ENCODE assay signal across 20 cellular contexts in genomic region chr6:13682346-13682745, GRCh38.
"Had no signal": no experiment of that assay in that cellular context is flagged by ENCODE, and none has a peak within 500 bp of the region (broad histone marks: within the 10 kb centered on the region; RNA-seq: fewer than 3 reads in every experiment).

No MANE protein-coding gene starts in this region.

- H3K4me3 ChIP-seq: ascending aorta, coronary artery, gastrocnemius medialis, lung, testis, upper lobe of left lung had no signal

- H3K9me3 ChIP-seq: gastrocnemius medialis, testis had no signal

- ATAC-seq: esophagus mucosa, gastrocnemius medialis, left lobe of liver had no signal

- H3K27me3 ChIP-seq: ascending aorta, gastrocnemius medialis, spleen, testis, upper lobe of left lung had no signal

- H3K27me3 Mint-ChIP-seq: stimulated activated memory B cell treated with anti-CD40 and anti-IgM and Interleukin-4, amounts not matched to agents 10 μg/mL and 1 μg/mL and 100 μg/mL, for 72 hours had no signal

- H3K9me3 Mint-ChIP-seq: stimulated activated memory B cell treated with anti-CD40 and anti-IgM and Interleukin-4, amounts not matched to agents 10 μg/mL and 1 μg/mL and 100 μg/mL, for 72 hours had no signal

- DNase-seq: activated CD4-positive, alpha-beta T cell treated with anti-CD3 and anti-CD28 coated beads for 48 hours; activated CD4-positive, CD25-positive, alpha-beta regulatory T cell; activated gamma-delta T cell; activated T-cell treated with anti-CD3 and anti-CD28 coated beads, Interleukin-2, amount 50 U/mL, for 48 hours; gastrocnemius medialis; head of caudate nucleus; nucleus accumbens; spleen; stimulated activated CD4-positive, alpha-beta T cell treated with anti-CD3 and anti-CD28 coated beads, Interleukin-4, amount 100 ng/mL, for 4 hours; SW 1271; T1000; testis; upper lobe of left lung had no signal

- H3K27ac ChIP-seq: ascending aorta, coronary artery, gastrocnemius medialis, testis had no signal

- H3K4me3 Mint-ChIP-seq: nephron; stimulated activated memory B cell treated with anti-CD40 and anti-IgM and Interleukin-4, amounts not matched to agents 10 μg/mL and 1 μg/mL and 100 μg/mL, for 72 hours had no signal

- H3K27ac Mint-ChIP-seq: stimulated activated memory B cell treated with anti-CD40 and anti-IgM and Interleukin-4, amounts not matched to agents 10 μg/mL and 1 μg/mL and 100 μg/mL, for 72 hours had no signal

- H3K4me1 ChIP-seq: testis had no signal

- H3K36me3 ChIP-seq: ascending aorta, gastrocnemius medialis, spleen, upper lobe of left lung had no signal
